12 cellular contexts compared by ENCODE assay signal in the genomic region with DNA sequence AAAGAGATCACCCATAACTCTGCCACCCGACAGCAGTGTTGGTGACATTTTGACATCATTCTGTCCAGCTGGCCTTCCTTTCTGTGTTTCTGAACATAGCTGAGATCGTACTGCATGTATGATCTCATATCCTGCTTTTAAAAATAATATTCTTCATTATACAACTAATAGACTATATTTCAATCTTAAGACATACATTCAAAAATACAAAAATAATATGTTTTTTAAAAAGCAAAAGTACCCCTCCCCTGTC. TPM values are rescaled to one million over a fixed set of nuclear protein-coding genes. Genes with fewer than 3 reads are reported as not detected.
DNase-seq lines count a peak whose midpoint lies in the region; ATAC-seq and TF ChIP-seq lines count a peak whose summit lies in the region.
"Had no signal": no experiment of that assay in that cellular context is flagged by ENCODE, and none has a peak within 500 bp of the region (broad histone marks: within the 10 kb centered on the region; RNA-seq: fewer than 3 reads in every experiment).

No MANE protein-coding gene starts in this region.

- H3K4me2 ChIP-seq in BLaER1 = peak overlapping the region; percentile 48

- CTCF ChIA-PET in activated B cell treated with CpG ODN at 0.5 μM for 24 hours (lab: Charles Lee) = interaction anchor here (0.7 to 1.8 kb wide), 4 partner anchors 21 to 198 kb away, joined by 3 to 7 read pairs (median 6); no protein-coding TSS in a partner anchor

- POLR2A ChIA-PET in activated B cell treated with CpG ODN at 0.5 μM for 24 hours (lab: Charles Lee) = interaction anchor here (1.1 to 3.0 kb wide), 2 partner anchors 30 to 140 kb away, joined by 3 to 17 read pairs; a partner anchor contains a TSS

- WGBS in right lobe of liver (ENCODE audit: insufficient coverage, low coverage, low lambda C conversion rate, missing lambda C conversion rate) = 46% methylated on average over 2 of the region's 2 CpGs

- no peak overlapping the region for H3K4me3 ChIP-seq in BLaER1
- H3K4me3 ChIP-seq in right lobe of liver = no peak overlapping the region
- H3K4me3 ChIP-seq in skeletal muscle tissue (ENCODE audit: low read length in 3 of 3) = no peak overlapping the region
- H3K4me3 ChIP-seq: testis had no signal

- no peak for TF ChIP-seq POLR2A in right lobe of liver (IDR thresholded peaks at IDR 0.05)

- H3K9me3 ChIP-seq in BLaER1 = no peaks in the 10 kb centered on the region
- no peaks in the 10 kb centered on the region for H3K9me3 ChIP-seq in right lobe of liver
- no peaks in the 10 kb centered on the region for H3K9me3 ChIP-seq in skeletal muscle tissue (ENCODE audit: control insufficient read depth in 3 of 3, low read length in 3 of 3)
- H3K9me3 ChIP-seq: BE2C, testis had no signal

- peaks cover 82% of the 10 kb centered on the region for H4K20me1 ChIP-seq in BLaER1

- H3K4me1 Mint-ChIP-seq in activated B cell treated with CpG ODN at 0.5 μM for 24 hours = peaks cover 25% of the 10 kb centered on the region

- no peak overlapping the region for H3K4me3 Mint-ChIP-seq in activated B cell treated with CpG ODN at 0.5 μM for 24 hours

- no peaks in the 10 kb centered on the region for H3K9me3 Mint-ChIP-seq in activated B cell treated with CpG ODN at 0.5 μM for 24 hours

- peak overlapping the region; percentile 69 for H3K27ac ChIP-seq in BLaER1
- H3K27ac ChIP-seq in right lobe of liver = peak overlapping the region; percentile 40 to 49 (median 43)
- peak overlapping the region; percentile 51 for H3K27ac ChIP-seq in skeletal muscle tissue (ENCODE audit: low read depth, low read length)

- ATAC-seq in activated B cell treated with CpG ODN at 0.5 μM for 24 hours (ENCODE audit: low read depth) (no peak), right lobe of liver (no peak), esophagus mucosa (no peak), HG03097 (IDR thresholded peaks at IDR 0.05; ENCODE audit: low FRiP score, unreplicated experiment) (no peak), GM19397 (IDR thresholded peaks at IDR 0.05; ENCODE audit: unreplicated experiment) (no peak)

- intact Hi-C loops in activated B cell treated with CpG ODN at 0.5 μM for 24 hours (cut with micrococcal nuclease) = loop anchor here (1.0 to 5.0 kb wide), 4 partner anchors 21 to 195 kb away; no protein-coding TSS in a partner anchor
- intact Hi-C loops in right lobe of liver (cut with DNase I) = no loop called here

- H3K36me3 ChIP-seq in BLaER1 = peaks cover 98% of the 10 kb centered on the region
- peaks cover 11 to 28% (median 16%) of the 10 kb centered on the region in 4 donors for H3K36me3 ChIP-seq in right lobe of liver
- H3K36me3 ChIP-seq in skeletal muscle tissue (ENCODE audit: control insufficient read depth in 3 of 3, insufficient read depth in 3 of 3, low read length in 3 of 3) = peaks cover 26 to 33% (median 29%) of the 10 kb centered on the region in 3 donors

- no peaks in the 10 kb centered on the region for H3K27me3 ChIP-seq in BLaER1
- H3K27me3 ChIP-seq in right lobe of liver = no peaks in the 10 kb centered on the region
- H3K27me3 ChIP-seq in skeletal muscle tissue (ENCODE audit: control insufficient read depth in 3 of 3, insufficient read depth in 3 of 3, low read length in 3 of 3) = no peaks in the 10 kb centered on the region
- H3K27me3 ChIP-seq: BE2C, testis had no signal

- TF ChIP-seq CTCF in activated B cell treated with CpG ODN at 0.5 μM for 24 hours (IDR thresholded peaks at IDR 0.05) = no peak
- TF ChIP-seq CTCF in right lobe of liver (IDR thresholded peaks at IDR 0.05) = no peak

- H3K27me3 Mint-ChIP-seq in activated B cell treated with CpG ODN at 0.5 μM for 24 hours = no peaks in the 10 kb centered on the region

- DNase-seq in activated B cell treated with CpG ODN at 0.5 μM for 24 hours (no peak), right lobe of liver (no peak), NOMO-1 treated with DMSO at 0.1 percent for 48 hours (lab: John Stamatoyannopoulos, UW; ENCODE audit: unreplicated experiment) (no peak)
- DNase-seq: activated gamma-delta T cell treated with Interleukin-2 at 50 U/mL for 16 hours, DMS79 had no signal

- peaks cover 41% of the 10 kb centered on the region for H3K36me3 Mint-ChIP-seq in activated B cell treated with CpG ODN at 0.5 μM for 24 hours (ENCODE audit: low read depth)

- peaks cover 37% of the 10 kb centered on the region for H3K4me1 ChIP-seq in BLaER1
- H3K4me1 ChIP-seq in right lobe of liver = no peaks in the 10 kb centered on the region
- H3K4me1 ChIP-seq in skeletal muscle tissue (ENCODE audit: control insufficient read depth in 3 of 3, insufficient read depth in 3 of 3, low read length in 3 of 3) = peaks cover 0 to 5% (median 5%) of the 10 kb centered on the region in 3 donors
- H3K4me1 ChIP-seq: BE2C, testis had no signal

- peak overlapping the region; percentile 86 for H3K27ac Mint-ChIP-seq in activated B cell treated with CpG ODN at 0.5 μM for 24 hours

- H3K9ac ChIP-seq in BLaER1 = peak overlapping the region; percentile 43; the same call in 1 of the 2 replicates
- H3K9ac ChIP-seq in skeletal muscle tissue (ENCODE audit: low read depth in 1 of 3, low read length in 3 of 3) = no peak overlapping the region

RNA-seq across cellular contexts. Expression of a gene that starts 47.7 kb away (rescaled TPM):
- total RNA-seq in activated B cell treated with CpG ODN at 0.5 μM for 24 hours (28.3 and 30.1 TPM in 2 replicates), right lobe of liver (10 to 100 TPM; 14.2 to 33.4 (median 19.2) TPM), skeletal muscle tissue (11.5 TPM), esophagus mucosa (40.9 TPM)
